ENCODE assay signal across 9 cellular contexts in genomic region chr4:107036602-107037151, GRCh38. TPM values are rescaled to one million over a fixed set of nuclear protein-coding genes. Genes with fewer than 3 reads are reported as not detected.
A peak's percentile ranks its signal among the peaks of the same experiment; 100 is the strongest.
DNase-seq lines count a peak whose midpoint lies in the region; ATAC-seq and TF ChIP-seq lines count a peak whose summit lies in the region.
"Had no signal": no experiment of that assay in that cellular context is flagged by ENCODE, and none has a peak within 500 bp of the region (broad histone marks: within the 10 kb centered on the region; RNA-seq: fewer than 3 reads in every experiment).

No MANE protein-coding gene starts in this region.

- ATAC-seq in GM19463 (IDR thresholded peaks at IDR 0.05; ENCODE audit: unreplicated experiment) = no peak

- peak overlapping the region; percentile 68 for H3K4me3 Mint-ChIP-seq in activated naive CD8-positive, alpha-beta T cell treated with anti-CD3 and anti-CD28 coated beads for 36 hours
- no peak overlapping the region for H3K4me3 Mint-ChIP-seq in Calu3 (ENCODE audit: low read depth, unreplicated experiment)

- H3K27me3 Mint-ChIP-seq in activated naive CD8-positive, alpha-beta T cell treated with anti-CD3 and anti-CD28 coated beads for 36 hours = peaks cover 72% of the 10 kb centered on the region
- no peaks in the 10 kb centered on the region for H3K27me3 Mint-ChIP-seq in Calu3 (ENCODE audit: unreplicated experiment)

- no peak overlapping the region for H3K27ac Mint-ChIP-seq in activated naive CD8-positive, alpha-beta T cell treated with anti-CD3 and anti-CD28 coated beads for 36 hours
- H3K27ac Mint-ChIP-seq in Calu3 (ENCODE audit: unreplicated experiment) = no peak overlapping the region

- BruUV-seq in Calu3 (replicated peaks; lab: Mats Ljungman, UMichigan) = no TSS peak

- TF ChIP-seq EP300 in suprapubic skin (IDR thresholded peaks at IDR 0.05) = no peak

- H3K4me1 Mint-ChIP-seq in activated naive CD8-positive, alpha-beta T cell treated with anti-CD3 and anti-CD28 coated beads for 36 hours = peaks cover 28% of the 10 kb centered on the region
- no peaks in the 10 kb centered on the region for H3K4me1 Mint-ChIP-seq in Calu3 (ENCODE audit: low read depth, unreplicated experiment)

- H3K36me3 ChIP-seq in suprapubic skin (no peaks in the 10 kb centered on the region), prostate gland (no peaks in the 10 kb centered on the region)

- 6% methylated on average over 17 of the region's 18 CpGs for WGBS in suprapubic skin
- 4% methylated on average over 18 of the region's 18 CpGs for WGBS in prostate gland

- DNase-seq in activated CD8-positive, alpha-beta memory T cell treated with anti-CD3 and anti-CD28 coated beads for 24 hours = peak; percentile 50
- no peak for DNase-seq in activated CD8-positive, alpha-beta memory T cell treated with anti-CD3 and anti-CD28 coated beads, Interleukin-2, amount 50 U/mL, for 4 hours
- DNase-seq in activated naive CD8-positive, alpha-beta T cell treated with anti-CD3 and anti-CD28 coated beads for 36 hours = no peak
- DNase-seq in iris pigment epithelial cell (ENCODE audit: low read depth) = peak; percentile 14
- DNase-seq in suprapubic skin (ENCODE audit: low spot score in 2 of 2) = peak; percentile 60 to 67
- DNase-seq in Calu3 = no peak
- DNase-seq in prostate gland (ENCODE audit: low spot score) = no peak
- DNase-seq: DMS153 had no signal

- no peak for TF ChIP-seq CTCF in suprapubic skin (IDR thresholded peaks at IDR 0.05)
- no peak for TF ChIP-seq CTCF in Calu3 (IDR thresholded peaks at IDR 0.05; ENCODE audit: unreplicated experiment)
- no peak for TF ChIP-seq CTCF in prostate gland (IDR thresholded peaks at IDR 0.05)

- intact Hi-C loops in Calu3 (cut with micrococcal nuclease; ENCODE audit: unreplicated experiment) (no loop called here), prostate gland (cut with DNase I) (loop anchor here (10.0 kb wide), 1 partner anchor 148 kb away; no protein-coding TSS in a partner anchor)

- H3K9me3 ChIP-seq in suprapubic skin (no peaks in the 10 kb centered on the region), prostate gland (no peaks in the 10 kb centered on the region)

- CTCF ChIA-PET in Calu3 (lab: Charles Lee) = no interaction called here

- H3K27me3 ChIP-seq in suprapubic skin = peaks cover 52% of the 10 kb centered on the region
- peaks cover 5% of the 10 kb centered on the region for H3K27me3 ChIP-seq in prostate gland (replicated peaks; ENCODE audit: insufficient read depth)

- TF ChIP-seq POLR2A in suprapubic skin (IDR thresholded peaks at IDR 0.05) (no peak), prostate gland (IDR thresholded peaks at IDR 0.05) (no peak)

- H3K4me1 ChIP-seq in suprapubic skin (peaks cover 25% of the 10 kb centered on the region), prostate gland (replicated peaks) (no peaks in the 10 kb centered on the region)

- H3K36me3 Mint-ChIP-seq in activated naive CD8-positive, alpha-beta T cell treated with anti-CD3 and anti-CD28 coated beads for 36 hours = peaks cover 2% of the 10 kb centered on the region
- H3K36me3 Mint-ChIP-seq in Calu3 (ENCODE audit: insufficient read depth, unreplicated experiment) = no peaks in the 10 kb centered on the region

- H3K27ac ChIP-seq in suprapubic skin (no peak overlapping the region), prostate gland (no peak overlapping the region)

- H3K4me3 ChIP-seq in suprapubic skin (peak overlapping the region; percentile 44), prostate gland (no peak overlapping the region)

- H3K9me3 Mint-ChIP-seq in activated naive CD8-positive, alpha-beta T cell treated with anti-CD3 and anti-CD28 coated beads for 36 hours = no peaks in the 10 kb centered on the region
- H3K9me3 Mint-ChIP-seq in Calu3 (ENCODE audit: low read depth, unreplicated experiment) = peaks cover 6% of the 10 kb centered on the region

RNA-seq across cellular contexts. Expression of gene DKK2, which starts 0.6 kb away (rescaled TPM):
- not detected for total RNA-seq in activated naive CD8-positive, alpha-beta T cell treated with anti-CD3 and anti-CD28 coated beads for 36 hours
- total RNA-seq in suprapubic skin (1 to 10 TPM; 1.4 to 1.9 (median 1.6) TPM), Calu3 (2022) (not detected in 2 replicates), prostate gland (under 1 TPM; 0.17 to 0.73 TPM)

Comparison
In these comparisons a context has a peak if more than half of its experiments do, and no peak if none do; other contexts are left out.
1. DNase-seq: peak in activated CD8-positive, alpha-beta memory T cell treated with anti-CD3 and anti-CD28 coated beads for 24 hours (single experiment), iris pigment epithelial cell (single experiment) and suprapubic skin (2 of 2); none in activated CD8-positive, alpha-beta memory T cell treated with anti-CD3 and anti-CD28 coated beads, Interleukin-2, amount 50 U/mL, for 4 hours (single experiment), activated naive CD8-positive, alpha-beta T cell treated with anti-CD3 and anti-CD28 coated beads for 36 hours (single experiment), Calu3 (single experiment) and prostate gland (single experiment).